9 cellular contexts compared by ENCODE assay signal in genomic region chr4:183905081-183905592, GRCh38. TPM values are rescaled to one million over a fixed set of nuclear protein-coding genes. Genes with fewer than 3 reads are reported as not detected.
A peak's percentile ranks its signal among the peaks of the same experiment; 100 is the strongest.
DNase-seq lines count a peak whose midpoint lies in the region; ATAC-seq and TF ChIP-seq lines count a peak whose summit lies in the region.
"Had no signal": no experiment of that assay in that cellular context is flagged by ENCODE, and none has a peak within 500 bp of the region (broad histone marks: within the 10 kb centered on the region; RNA-seq: fewer than 3 reads in every experiment).

STOX2 (plus strand) TSS chr4:183905307; CDS start chr4:183906791, 1,484 bp downstream.

- H3K4me3 ChIP-seq in A673 (ENCODE audit: low read depth, low read length, poor library complexity, severe bottlenecking): peak within 1 kb of the TSS; percentile 52
- peak within 1 kb of the TSS; percentile 63 for H3K4me3 ChIP-seq in HEK293 (ENCODE audit: low read depth, low read length)
- H3K4me3 ChIP-seq in right lobe of liver: peak within 1 kb of the TSS; percentile 67 to 78 (median 77)

- DNase-seq in A673 (ENCODE audit: low spot score) (peak; percentile 68), RWPE1 (ENCODE audit: low spot score) (peak; percentile 50), ecto neural progenitor cell (ENCODE audit: low spot score) (peak; percentile 91), right lobe of liver (peak; percentile 88 to 94 (median 92)), NCI-H2029 treated with DMSO at 0.1 percent for 48 hours (lab: John Stamatoyannopoulos, UW) (no peak)

- TF ChIP-seq POLR2A in right lobe of liver (IDR thresholded peaks at IDR 0.05): peak; percentile 66

- H3K27ac Mint-ChIP-seq in stimulated activated naive CD8-positive, alpha-beta T cell treated with anti-CD3 and anti-CD28 coated beads, Interleukin-15, Interleukin-2, amounts not matched to agents 100 ng/mL and 50 ng/mL, for 24 hours: no peak within 1 kb of the TSS

- no TSS peak for BruUV-seq in A673 (replicated peaks; lab: Mats Ljungman, UMichigan)

- WGBS in right lobe of liver (ENCODE audit: insufficient coverage, low coverage, low lambda C conversion rate, missing lambda C conversion rate): 0% methylated on average over 7 of the region's 45 CpGs

- H3K27ac ChIP-seq in A673 (ENCODE audit: low read depth, low read length, poor library complexity, severe bottlenecking): no peak within 1 kb of the TSS
- H3K27ac ChIP-seq in HEK293 (ENCODE audit: extremely low read depth, low read depth, low read length): peak within 1 kb of the TSS; percentile 71; the same call in 1 of the 2 replicates
- H3K27ac ChIP-seq in RWPE1: no peak within 1 kb of the TSS
- H3K27ac ChIP-seq in right lobe of liver: peak within 1 kb of the TSS; percentile 6 to 69 (median 62)

- H3K9me3 Mint-ChIP-seq in stimulated activated naive CD8-positive, alpha-beta T cell treated with anti-CD3 and anti-CD28 coated beads, Interleukin-15, Interleukin-2, amounts not matched to agents 100 ng/mL and 50 ng/mL, for 24 hours: peaks cover 6% of the 10 kb centered on the region
- H3K9me3 Mint-ChIP-seq: central memory CD8-positive, alpha-beta T cell had no signal

- no peaks in the 10 kb centered on the region for H3K36me3 Mint-ChIP-seq in stimulated activated naive CD8-positive, alpha-beta T cell treated with anti-CD3 and anti-CD28 coated beads, Interleukin-15, Interleukin-2, amounts not matched to agents 100 ng/mL and 50 ng/mL, for 24 hours (ENCODE audit: low read depth)

- H3K36me3 ChIP-seq in A673 (ENCODE audit: insufficient read depth, low read length, poor library complexity, severe bottlenecking) (no peaks in the 10 kb centered on the region), HEK293 (ENCODE audit: control insufficient read depth in 2 of 2, insufficient read depth in 1 of 2, low read length in 2 of 2) (no peaks in the 10 kb centered on the region), right lobe of liver (no peaks in the 10 kb centered on the region)

- peaks cover 64% of the 10 kb centered on the region for H3K27me3 Mint-ChIP-seq in stimulated activated naive CD8-positive, alpha-beta T cell treated with anti-CD3 and anti-CD28 coated beads, Interleukin-15, Interleukin-2, amounts not matched to agents 100 ng/mL and 50 ng/mL, for 24 hours

- peaks cover 42% of the 10 kb centered on the region for H3K27me3 ChIP-seq in A673 (replicated peaks; ENCODE audit: insufficient read depth, low read depth, low read length, poor library complexity)
- H3K27me3 ChIP-seq in right lobe of liver: no peaks in the 10 kb centered on the region

- peak; percentile 95 to 97 (median 96) for ATAC-seq in right lobe of liver
- ATAC-seq in HG02571 (IDR thresholded peaks at IDR 0.05; ENCODE audit: unreplicated experiment): no peak

- H3K9me3 ChIP-seq in A673 (ENCODE audit: low read depth, low read length, poor library complexity, severe bottlenecking) (no peaks in the 10 kb centered on the region), HEK293 (ENCODE audit: control insufficient read depth, insufficient read depth, low read depth, low read length) (no peaks in the 10 kb centered on the region), right lobe of liver (no peaks in the 10 kb centered on the region)

- CTCF ChIA-PET in A673 (lab: Charles Lee) (interaction anchor here (1.0 kb wide), 1 partner anchor 21 kb away, joined by 3 read pairs; no protein-coding TSS in a partner anchor), HEK293 (lab: Yijun Ruan, JAX) (interaction anchor here (0.9 kb wide), 1 partner anchor 65 kb away, joined by 3 read pairs; no protein-coding TSS in a partner anchor), RWPE1 (lab: Yijun Ruan, JAX) (no interaction called here)

- intact Hi-C loops in A673 (cut with micrococcal nuclease; ENCODE audit: unreplicated experiment) (no loop called here), right lobe of liver (cut with DNase I) (no loop called here)

- TF ChIP-seq CTCF in A673 (conservative IDR thresholded peaks at IDR 0.05; ENCODE audit: low read depth, low read length) (no peak), HEK293 (tag by site-specific recombination; IDR thresholded peaks at IDR 0.05) (no peak), RWPE1 (conservative IDR thresholded peaks at IDR 0.05; ENCODE audit: low read depth) (no peak), right lobe of liver (IDR thresholded peaks at IDR 0.05) (no peak)

- POLR2A ChIA-PET in A673 (lab: Charles Lee; ENCODE audit: low non-redundant PET): interaction anchor here (0.6 kb wide), 2 partner anchors 21 to 1007 kb away, joined by 4 to 7 read pairs; no protein-coding TSS in a partner anchor
- POLR2A ChIA-PET in HEK293 (lab: Yijun Ruan, JAX): interaction anchor here (0.8 kb wide), 1 partner anchor 83 kb away, joined by 4 read pairs; no protein-coding TSS in a partner anchor
- POLR2A ChIA-PET in RWPE1 (lab: Yijun Ruan, JAX; ENCODE audit: low non-redundant PET): no interaction called here

- H3K4me1 ChIP-seq in A673 (ENCODE audit: insufficient read depth, low read length, poor library complexity, severe bottlenecking) (peaks cover 5% of the 10 kb centered on the region), HEK293 (ENCODE audit: control insufficient read depth, insufficient read depth, low read length) (no peaks in the 10 kb centered on the region; the same call in none of the 2 replicates), right lobe of liver (peaks cover 0 to 9% (median 0%) of the 10 kb centered on the region in 4 donors)

- H3K4me1 Mint-ChIP-seq in stimulated activated naive CD8-positive, alpha-beta T cell treated with anti-CD3 and anti-CD28 coated beads, Interleukin-15, Interleukin-2, amounts not matched to agents 100 ng/mL and 50 ng/mL, for 24 hours (ENCODE audit: low read depth): no peaks in the 10 kb centered on the region
- H3K4me1 Mint-ChIP-seq: central memory CD8-positive, alpha-beta T cell had no signal

- H3K4me3 Mint-ChIP-seq in stimulated activated naive CD8-positive, alpha-beta T cell treated with anti-CD3 and anti-CD28 coated beads, Interleukin-15, Interleukin-2, amounts not matched to agents 100 ng/mL and 50 ng/mL, for 24 hours: peak within 1 kb of the TSS; percentile 38
- H3K4me3 Mint-ChIP-seq: central memory CD8-positive, alpha-beta T cell had no signal

TF ChIP-seq in HEK293, 187 proteins besides CTCF, POLR2A, EP300 and RAD21 (continues in another document):
- peak; percentile 65; the same call in 1 of the 2 replicates for TF ChIP-seq ZNF692 (tag by site-specific recombination; IDR thresholded peaks at IDR 0.05)
- TF ChIP-seq ZNF26 (tag by site-specific recombination; IDR thresholded peaks at IDR 0.05): no peak
- TF ChIP-seq GLIS2 (tag by site-specific recombination; IDR thresholded peaks at IDR 0.05): peak; percentile 62
- peak; percentile 56 for TF ChIP-seq ZNF133 (tag by site-specific recombination; IDR thresholded peaks at IDR 0.05)
- 0 out of 2 replicates have a peak, but pooled peaks have one; percentile 20 for TF ChIP-seq ZBTB48 (tag by site-specific recombination; IDR thresholded peaks at IDR 0.05)
- no peak for TF ChIP-seq RBAK (tag by site-specific recombination; IDR thresholded peaks at IDR 0.05)
- TF ChIP-seq ZNF335 (tag by site-specific recombination; conservative IDR thresholded peaks at IDR 0.05): peak; percentile 70
- TF ChIP-seq PRDM10 (tag by site-specific recombination; IDR thresholded peaks at IDR 0.05): peak; percentile 83

RNA-seq across cellular contexts. Expression of gene STOX2, which starts in this region (rescaled TPM):
- 2.5 and 2.9 TPM in 2 replicates for total RNA-seq in A673 (2021)
- total RNA-seq in right lobe of liver: 1 to 10 TPM; 1.9 to 5.1 (median 3.2) TPM

Comparison
In these comparisons a context has a peak if more than half of its experiments do, and no peak if none do; other contexts are left out.
1. H3K27ac ChIP-seq: peak in HEK293 (single experiment) and right lobe of liver (3 of 3); none in A673 (single experiment) and RWPE1 (single experiment).
2. Peak in every context shown above with its lines, with median percentiles within 50 percentile points of each other: H3K4me3 ChIP-seq.